In genomic region chr2:46315103-46315890, GRCh38 we compare ENCODE assay signal across 1 cellular context.
TF ChIP-seq lines count a peak whose summit lies in the region.

No MANE protein-coding gene starts in this region.

TF ChIP-seq in HepG2, 621 proteins besides CTCF, POLR2A, EP300 and RAD21 (continued from another document and continues in another):
- TF ChIP-seq ZNF30 (CRISPR knock-in tag; IDR thresholded peaks at IDR 0.05) (no peak), RAD51 (IDR thresholded peaks at IDR 0.05; ENCODE audit: borderline replicate concordance) (no peak), CSRNP1 (CRISPR knock-in tag; IDR thresholded peaks at IDR 0.05) (peak; percentile 71), ZNF205 (CRISPR knock-in tag; IDR thresholded peaks at IDR 0.05) (peak; percentile 93; the same call in 1 of the 2 replicates), ZNF841 (CRISPR knock-in tag; IDR thresholded peaks at IDR 0.05; ENCODE audit: borderline replicate concordance) (no peak), IKZF1 (IDR thresholded peaks at IDR 0.05) (no peak), KAT2B (IDR thresholded peaks at IDR 0.05; ENCODE audit: borderline replicate concordance, low read depth, low read length) (no peak), ZHX2 (IDR thresholded peaks at IDR 0.05; ENCODE audit: low read depth) (no peak; the same call in 1 of the 2 replicates), ZHX2 (CRISPR knock-in tag; IDR thresholded peaks at IDR 0.05; ENCODE audit: borderline replicate concordance) (no peak), IRF2 (CRISPR knock-in tag; IDR thresholded peaks at IDR 0.05) (peak; percentile 90), CBX2 (IDR thresholded peaks at IDR 0.05; ENCODE audit: low read depth, low read length) (no peak), CBX2 (CRISPR knock-in tag; IDR thresholded peaks at IDR 0.05; ENCODE audit: low read depth) (no peak), PAWR (CRISPR knock-in tag; IDR thresholded peaks at IDR 0.05; ENCODE audit: borderline replicate concordance) (no peak), CREB3 (CRISPR knock-in tag; IDR thresholded peaks at IDR 0.05) (no peak), TMF1 (CRISPR knock-in tag; IDR thresholded peaks at IDR 0.05; ENCODE audit: low read depth) (no peak), TOE1 (CRISPR knock-in tag; IDR thresholded peaks at IDR 0.05) (peak; percentile 73; the same call in 1 of the 2 replicates), USF2 (IDR thresholded peaks at IDR 0.05; ENCODE audit: low read depth, low read length) (no peak), USF2 (CRISPR knock-in tag; IDR thresholded peaks at IDR 0.05; ENCODE audit: borderline replicate concordance) (no peak), FOXA3 (CRISPR knock-in tag; IDR thresholded peaks at IDR 0.05) (peak; percentile 83), ZNF121 (CRISPR knock-in tag; IDR thresholded peaks at IDR 0.05) (no peak), ZSCAN9 (CRISPR knock-in tag; IDR thresholded peaks at IDR 0.05; ENCODE audit: borderline replicate concordance) (peak; percentile 69), EHMT2 (IDR thresholded peaks at IDR 0.05; ENCODE audit: borderline replicate concordance, low read depth, low read length) (peak; percentile 35; the same call in 1 of the 2 replicates), RORA (CRISPR knock-in tag; IDR thresholded peaks at IDR 0.05) (no peak), U2AF1 (optimal IDR thresholded peaks at IDR 0.05; ENCODE audit: low read depth, low read length) (no peak), AGO1 (IDR thresholded peaks at IDR 0.05; ENCODE audit: low read depth, low read length, poor library complexity, severe bottlenecking) (no peak), ZNF3 (CRISPR knock-in tag; IDR thresholded peaks at IDR 0.05) (no peak; the same call in 1 of the 2 replicates), ZNF790 (CRISPR knock-in tag; IDR thresholded peaks at IDR 0.05; ENCODE audit: borderline replicate concordance) (no peak), RNF2 (conservative IDR thresholded peaks at IDR 0.05; ENCODE audit: low read depth) (no peak), MTA1 (CRISPR knock-in tag; IDR thresholded peaks at IDR 0.05; ENCODE audit: borderline replicate concordance) (peak; percentile 99), ZNF660 (CRISPR knock-in tag; IDR thresholded peaks at IDR 0.05; ENCODE audit: borderline replicate concordance, low read depth) (no peak), ZBTB39 (CRISPR knock-in tag; IDR thresholded peaks at IDR 0.05) (peak; percentile 98), PCBP1 (IDR thresholded peaks at IDR 0.05; ENCODE audit: borderline replicate concordance, low read depth, low read length) (no peak), KLF16 (CRISPR knock-in tag; IDR thresholded peaks at IDR 0.05) (peak in 1 of 2 experiments; percentile 97; a peak in 2 of 4 replicates), MAFG (CRISPR knock-in tag; IDR thresholded peaks at IDR 0.05) (no peak), MED13 (CRISPR knock-in tag; IDR thresholded peaks at IDR 0.05) (no peak), ZNF496 (CRISPR knock-in tag; IDR thresholded peaks at IDR 0.05; ENCODE audit: insufficient replicate concordance) (no peak), TFE3 (CRISPR knock-in tag; IDR thresholded peaks at IDR 0.05) (peak; percentile 71), ZNF772 (CRISPR knock-in tag; IDR thresholded peaks at IDR 0.05) (peak; percentile 66; the same call in 1 of the 2 replicates), KAT8 (CRISPR knock-in tag; IDR thresholded peaks at IDR 0.05) (peak; percentile 88), POLR2AphosphoS5 (IDR thresholded peaks at IDR 0.05; ENCODE audit: low read depth, low read length) (peak; percentile 38; the same call in 1 of the 2 replicates), GTF2F1 (IDR thresholded peaks at IDR 0.05; ENCODE audit: low read length) (no peak), ZNF33A (CRISPR knock-in tag; IDR thresholded peaks at IDR 0.05; ENCODE audit: borderline replicate concordance) (no peak), ZKSCAN5 (CRISPR knock-in tag; IDR thresholded peaks at IDR 0.05) (peak; percentile 79; the same call in 1 of the 2 replicates), TSC22D2 (CRISPR knock-in tag; IDR thresholded peaks at IDR 0.05; ENCODE audit: borderline replicate concordance) (peak; percentile 90; the same call in 1 of the 2 replicates), CENPX (CRISPR knock-in tag; IDR thresholded peaks at IDR 0.05) (no peak), ZFP37 (CRISPR knock-in tag; IDR thresholded peaks at IDR 0.05; ENCODE audit: borderline replicate concordance) (peak; percentile 67; the same call in 1 of the 2 replicates), PAXIP1 (CRISPR knock-in tag; conservative IDR thresholded peaks at IDR 0.05) (peak; percentile 94), ZNF136 (CRISPR knock-in tag; IDR thresholded peaks at IDR 0.05; ENCODE audit: low read depth) (0 out of 2 replicates have a peak, but pooled peaks have one; percentile 17), FLYWCH1 (CRISPR knock-in tag; IDR thresholded peaks at IDR 0.05) (no peak), SAP130 (CRISPR knock-in tag; IDR thresholded peaks at IDR 0.05; ENCODE audit: low read depth) (peak; percentile 94), ZFP1 (CRISPR knock-in tag; IDR thresholded peaks at IDR 0.05) (no peak), GATAD1 (CRISPR knock-in tag; IDR thresholded peaks at IDR 0.05) (peak; percentile 66; the same call in 1 of the 2 replicates), ZNF780A (CRISPR knock-in tag; IDR thresholded peaks at IDR 0.05) (peak; percentile 85; the same call in 1 of the 2 replicates), BCL6 (CRISPR knock-in tag; IDR thresholded peaks at IDR 0.05) (peak; percentile 92)
